ENCODE assay signal across 3 cellular contexts in the genomic region with DNA sequence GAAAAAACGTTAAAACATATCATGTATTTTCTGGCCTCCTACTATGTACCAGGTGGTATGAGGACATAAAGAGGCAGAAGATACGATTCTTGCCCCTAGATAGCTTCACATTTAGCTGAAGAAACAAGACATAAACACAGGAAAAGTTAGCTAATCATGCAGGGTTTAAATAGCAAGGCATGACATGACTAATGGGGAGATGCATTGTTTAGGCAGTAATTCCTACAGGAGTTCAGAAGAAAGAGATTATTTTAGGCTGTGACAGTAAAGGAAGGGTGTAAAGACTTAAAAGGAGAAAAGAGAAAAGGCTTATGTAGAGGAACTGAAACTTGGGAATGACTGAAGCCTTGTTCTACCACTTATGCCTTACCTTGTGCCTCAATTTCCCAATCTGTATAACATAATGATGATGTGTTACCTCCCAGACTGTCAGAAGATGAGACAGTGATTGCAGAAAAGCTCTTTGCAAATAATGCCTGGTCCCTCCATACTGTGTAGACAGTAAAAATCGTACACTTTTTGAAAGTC.
TF ChIP-seq lines count a peak whose summit lies in the region.

No MANE protein-coding gene starts in this region.

TF ChIP-seq in HEK293, 187 proteins besides CTCF, POLR2A, EP300 and RAD21:
- TF ChIP-seq, protein P1, sequence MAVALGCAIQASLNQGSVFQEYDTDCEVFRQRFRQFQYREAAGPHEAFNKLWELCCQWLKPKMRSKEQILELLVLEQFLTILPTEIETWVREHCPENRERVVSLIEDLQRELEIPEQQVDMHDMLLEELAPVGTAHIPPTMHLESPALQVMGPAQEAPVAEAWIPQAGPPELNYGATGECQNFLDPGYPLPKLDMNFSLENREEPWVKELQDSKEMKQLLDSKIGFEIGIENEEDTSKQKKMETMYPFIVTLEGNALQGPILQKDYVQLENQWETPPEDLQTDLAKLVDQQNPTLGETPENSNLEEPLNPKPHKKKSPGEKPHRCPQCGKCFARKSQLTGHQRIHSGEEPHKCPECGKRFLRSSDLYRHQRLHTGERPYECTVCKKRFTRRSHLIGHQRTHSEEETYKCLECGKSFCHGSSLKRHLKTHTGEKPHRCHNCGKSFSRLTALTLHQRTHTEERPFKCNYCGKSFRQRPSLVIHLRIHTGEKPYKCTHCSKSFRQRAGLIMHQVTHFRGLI (tag by site-specific recombination; IDR thresholded peaks at IDR 0.05): no peak
- TF ChIP-seq OSR2 (tag by site-specific recombination; IDR thresholded peaks at IDR 0.05): 0 out of 2 replicates have a peak, but pooled peaks have one; percentile 9
- TF ChIP-seq ZNF677 (tag by site-specific recombination; IDR thresholded peaks at IDR 0.05): no peak
- no peak for TF ChIP-seq ZNF335 (tag by site-specific recombination; conservative IDR thresholded peaks at IDR 0.05)
- TF ChIP-seq ZNF571 (tag by site-specific recombination; IDR thresholded peaks at IDR 0.05): no peak
- no peak for TF ChIP-seq ZBTB6 (tag by site-specific recombination; IDR thresholded peaks at IDR 0.05)
- TF ChIP-seq PRDM6 (tag by site-specific recombination; IDR thresholded peaks at IDR 0.05): peak; percentile 25; the same call in 1 of the 2 replicates
- no peak for TF ChIP-seq KLF9 (tag by site-specific recombination; IDR thresholded peaks at IDR 0.05; ENCODE audit: low read depth)

TF ChIP-seq in GM12878, 131 proteins besides CTCF, POLR2A, EP300 and RAD21:
- TF ChIP-seq, protein P2, sequence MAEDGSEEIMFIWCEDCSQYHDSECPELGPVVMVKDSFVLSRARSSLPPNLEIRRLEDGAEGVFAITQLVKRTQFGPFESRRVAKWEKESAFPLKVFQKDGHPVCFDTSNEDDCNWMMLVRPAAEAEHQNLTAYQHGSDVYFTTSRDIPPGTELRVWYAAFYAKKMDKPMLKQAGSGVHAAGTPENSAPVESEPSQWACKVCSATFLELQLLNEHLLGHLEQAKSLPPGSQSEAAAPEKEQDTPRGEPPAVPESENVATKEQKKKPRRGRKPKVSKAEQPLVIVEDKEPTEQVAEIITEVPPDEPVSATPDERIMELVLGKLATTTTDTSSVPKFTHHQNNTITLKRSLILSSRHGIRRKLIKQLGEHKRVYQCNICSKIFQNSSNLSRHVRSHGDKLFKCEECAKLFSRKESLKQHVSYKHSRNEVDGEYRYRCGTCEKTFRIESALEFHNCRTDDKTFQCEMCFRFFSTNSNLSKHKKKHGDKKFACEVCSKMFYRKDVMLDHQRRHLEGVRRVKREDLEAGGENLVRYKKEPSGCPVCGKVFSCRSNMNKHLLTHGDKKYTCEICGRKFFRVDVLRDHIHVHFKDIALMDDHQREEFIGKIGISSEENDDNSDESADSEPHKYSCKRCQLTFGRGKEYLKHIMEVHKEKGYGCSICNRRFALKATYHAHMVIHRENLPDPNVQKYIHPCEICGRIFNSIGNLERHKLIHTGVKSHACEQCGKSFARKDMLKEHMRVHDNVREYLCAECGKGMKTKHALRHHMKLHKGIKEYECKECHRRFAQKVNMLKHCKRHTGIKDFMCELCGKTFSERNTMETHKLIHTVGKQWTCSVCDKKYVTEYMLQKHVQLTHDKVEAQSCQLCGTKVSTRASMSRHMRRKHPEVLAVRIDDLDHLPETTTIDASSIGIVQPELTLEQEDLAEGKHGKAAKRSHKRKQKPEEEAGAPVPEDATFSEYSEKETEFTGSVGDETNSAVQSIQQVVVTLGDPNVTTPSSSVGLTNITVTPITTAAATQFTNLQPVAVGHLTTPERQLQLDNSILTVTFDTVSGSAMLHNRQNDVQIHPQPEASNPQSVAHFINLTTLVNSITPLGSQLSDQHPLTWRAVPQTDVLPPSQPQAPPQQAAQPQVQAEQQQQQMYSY (CRISPR knock-in tag; IDR thresholded peaks at IDR 0.05): no peak
- TF ChIP-seq IKZF2 (IDR thresholded peaks at IDR 0.05): peak in 1 of 2 experiments; percentile 17; a peak in 1 of 4 replicates
- no peak for TF ChIP-seq MTA3 (IDR thresholded peaks at IDR 0.05; ENCODE audit: borderline replicate concordance, low read length)
- TF ChIP-seq EZH2 (IDR thresholded peaks at IDR 0.05; ENCODE audit: borderline replicate concordance, control insufficient read depth, low read depth, low read length): no peak
- TF ChIP-seq SPI1 (IDR thresholded peaks at IDR 0.05; ENCODE audit: borderline replicate concordance, insufficient read depth, low read depth, low read length): peak; percentile 56
- no peak for TF ChIP-seq CEBPB (IDR thresholded peaks at IDR 0.05; ENCODE audit: borderline replicate concordance in 1 of 2, low read depth in 2 of 2, low read length in 2 of 2)
- no peak for TF ChIP-seq BHLHE40 (IDR thresholded peaks at IDR 0.05; ENCODE audit: borderline replicate concordance in 1 of 2, low read depth in 2 of 2, low read length in 1 of 2)
- TF ChIP-seq SMC3 (IDR thresholded peaks at IDR 0.05; ENCODE audit: borderline replicate concordance, low read length): no peak

TF ChIP-seq in WTC11, 78 proteins besides CTCF, POLR2A, EP300 and RAD21:
- TF ChIP-seq RELA (CRISPR knock-in tag; IDR thresholded peaks at IDR 0.05; ENCODE audit: borderline replicate concordance) (no peak), CBFB (CRISPR knock-in tag; IDR thresholded peaks at IDR 0.05; ENCODE audit: low read depth) (no peak), TP53 (CRISPR knock-in tag; IDR thresholded peaks at IDR 0.05) (no peak), ZMAT4 (CRISPR knock-in tag; IDR thresholded peaks at IDR 0.05) (no peak), ZNF263 (CRISPR knock-in tag; IDR thresholded peaks at IDR 0.05; ENCODE audit: low read depth) (no peak), ZBTB21 (CRISPR knock-in tag; IDR thresholded peaks at IDR 0.05; ENCODE audit: borderline replicate concordance) (no peak), ATF6 (CRISPR knock-in tag; IDR thresholded peaks at IDR 0.05) (no peak), ZNF219 (CRISPR knock-in tag; IDR thresholded peaks at IDR 0.05; ENCODE audit: borderline replicate concordance) (no peak)
- TF ChIP-seq, protein P3, sequence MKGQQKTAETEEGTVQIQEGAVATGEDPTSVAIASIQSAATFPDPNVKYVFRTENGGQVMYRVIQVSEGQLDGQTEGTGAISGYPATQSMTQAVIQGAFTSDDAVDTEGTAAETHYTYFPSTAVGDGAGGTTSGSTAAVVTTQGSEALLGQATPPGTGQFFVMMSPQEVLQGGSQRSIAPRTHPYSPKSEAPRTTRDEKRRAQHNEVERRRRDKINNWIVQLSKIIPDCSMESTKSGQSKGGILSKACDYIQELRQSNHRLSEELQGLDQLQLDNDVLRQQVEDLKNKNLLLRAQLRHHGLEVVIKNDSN (CRISPR knock-in tag; IDR thresholded peaks at IDR 0.05): no peak
- TF ChIP-seq, protein P4, sequence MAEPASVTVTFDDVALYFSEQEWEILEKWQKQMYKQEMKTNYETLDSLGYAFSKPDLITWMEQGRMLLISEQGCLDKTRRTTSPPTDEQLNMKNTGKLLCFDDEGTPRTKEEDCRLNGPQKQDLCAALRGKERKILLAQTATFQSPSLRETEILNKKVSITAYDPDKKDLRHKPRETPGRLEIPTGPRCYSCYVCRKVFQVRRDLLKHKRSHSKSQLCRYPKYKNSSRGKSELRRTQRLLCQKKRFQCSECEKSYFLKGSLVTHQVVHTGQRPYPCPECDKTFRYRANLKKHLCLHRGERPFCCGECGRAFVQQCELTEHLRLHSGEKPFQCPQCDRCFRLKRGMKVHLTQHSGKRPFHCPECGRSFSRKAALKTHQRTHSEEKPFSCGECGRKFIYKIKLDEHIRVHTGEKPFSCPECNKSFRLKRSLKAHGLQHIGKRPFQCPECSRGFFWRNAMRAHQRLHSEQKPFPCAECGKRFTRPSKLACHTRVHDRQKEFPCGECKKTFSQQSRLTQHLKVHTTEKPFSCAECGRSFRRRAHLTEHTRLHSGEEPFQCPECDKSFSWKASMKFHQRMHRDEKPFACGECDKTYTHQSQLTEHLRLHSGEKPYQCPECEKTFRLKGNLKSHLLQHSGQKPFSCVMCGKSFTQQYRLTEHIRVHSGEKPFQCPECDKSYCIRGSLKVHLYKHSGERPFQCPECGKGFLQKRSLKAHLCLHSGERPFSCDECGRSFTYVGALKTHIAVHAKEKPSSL (CRISPR knock-in tag; conservative IDR thresholded peaks at IDR 0.05): no peak
- TF ChIP-seq, protein P5, sequence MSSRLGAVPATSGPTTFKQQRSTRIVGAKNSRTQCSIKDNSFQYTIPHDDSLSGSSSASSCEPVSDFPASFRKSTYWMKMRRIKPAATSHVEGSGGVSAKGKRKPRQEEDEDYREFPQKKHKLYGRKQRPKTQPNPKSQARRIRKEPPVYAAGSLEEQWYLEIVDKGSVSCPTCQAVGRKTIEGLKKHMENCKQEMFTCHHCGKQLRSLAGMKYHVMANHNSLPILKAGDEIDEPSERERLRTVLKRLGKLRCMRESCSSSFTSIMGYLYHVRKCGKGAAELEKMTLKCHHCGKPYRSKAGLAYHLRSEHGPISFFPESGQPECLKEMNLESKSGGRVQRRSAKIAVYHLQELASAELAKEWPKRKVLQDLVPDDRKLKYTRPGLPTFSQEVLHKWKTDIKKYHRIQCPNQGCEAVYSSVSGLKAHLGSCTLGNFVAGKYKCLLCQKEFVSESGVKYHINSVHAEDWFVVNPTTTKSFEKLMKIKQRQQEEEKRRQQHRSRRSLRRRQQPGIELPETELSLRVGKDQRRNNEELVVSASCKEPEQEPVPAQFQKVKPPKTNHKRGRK (CRISPR knock-in tag; IDR thresholded peaks at IDR 0.05; ENCODE audit: borderline replicate concordance): no peak
- TF ChIP-seq, protein P2 (CRISPR knock-in tag; IDR thresholded peaks at IDR 0.05): no peak
